In the genomic region with DNA sequence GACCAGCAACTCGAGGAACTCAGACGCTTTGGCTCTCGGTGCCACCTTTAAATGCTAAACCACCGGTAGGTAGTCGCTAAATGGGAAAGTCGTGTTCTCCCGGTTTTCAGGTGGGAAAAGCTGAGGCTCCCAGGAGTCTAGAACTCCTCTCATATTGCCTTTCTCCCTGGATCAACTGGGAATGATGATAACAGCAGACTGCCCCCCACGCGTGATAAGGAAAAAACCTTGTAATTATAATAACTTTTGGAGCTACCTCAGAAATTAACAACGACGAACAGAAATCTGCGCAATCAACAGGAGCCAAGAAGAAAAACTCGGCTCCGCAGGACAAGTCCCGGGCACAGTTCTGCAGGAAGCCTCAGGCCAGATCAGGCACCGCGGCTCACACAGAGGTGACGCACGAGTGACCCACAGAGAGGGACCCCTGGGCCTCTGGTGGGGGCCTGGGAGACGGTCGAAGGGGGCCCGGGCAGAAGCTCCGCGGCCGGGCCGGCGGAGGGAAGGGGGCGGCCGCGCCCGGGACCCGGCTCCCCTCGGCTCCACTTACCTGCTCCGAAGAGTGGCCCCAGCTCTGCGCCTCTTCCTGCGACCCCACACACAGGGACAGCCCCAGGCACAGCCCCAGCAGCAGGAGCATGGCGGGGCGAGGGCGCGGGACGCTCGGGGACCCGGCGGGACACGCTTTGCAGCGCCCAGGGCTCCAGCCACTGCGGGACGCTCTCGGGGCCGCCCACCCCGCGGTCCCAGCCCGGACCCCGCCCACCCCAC, we compare ENCODE assay signal across 9 cellular contexts. TPM values are rescaled to one million over a fixed set of nuclear protein-coding genes. Genes with fewer than 3 reads are reported as not detected.
DNase-seq lines count a peak whose midpoint lies in the region; ATAC-seq and TF ChIP-seq lines count a peak whose summit lies in the region.
"Had no signal": no experiment of that assay in that cellular context is flagged by ENCODE, and none has a peak within 500 bp of the region (broad histone marks: within the 10 kb centered on the region; RNA-seq: fewer than 3 reads in every experiment).

A gene (minus strand): TSS at position 714 of the 771 bp plus-strand sequence. CDS start 74 bp downstream, at position 640.

- peak; percentile 24 for ATAC-seq in CD8-positive, alpha-beta T cell
- ATAC-seq in heart right ventricle (peak; percentile 36 to 64 (median 50)), GM18498 (IDR thresholded peaks at IDR 0.05; ENCODE audit: unreplicated experiment) (no peak), HG02870 (IDR thresholded peaks at IDR 0.05; ENCODE audit: unreplicated experiment) (no peak), HG02840 (IDR thresholded peaks at IDR 0.05; ENCODE audit: low FRiP score, unreplicated experiment) (no peak), GM21723 (IDR thresholded peaks at IDR 0.05; ENCODE audit: unreplicated experiment) (no peak)

- no peak for TF ChIP-seq CTCF in CD8-positive, alpha-beta T cell (IDR thresholded peaks at IDR 0.05)
- TF ChIP-seq CTCF in heart right ventricle (IDR thresholded peaks at IDR 0.05), result no peak

- H3K27me3 Mint-ChIP-seq in CD8-positive, alpha-beta T cell (ENCODE audit: low read depth), result peaks cover 48% of the 10 kb centered on the region
- H3K27me3 Mint-ChIP-seq in activated CD4-positive, alpha-beta memory T cell treated with anti-CD3 and anti-CD28 coated beads for 36 hours, result peaks cover 37% of the 10 kb centered on the region

- no peaks in the 10 kb centered on the region for H3K9me3 ChIP-seq in CD8-positive, alpha-beta T cell (ENCODE audit: low read length)
- H3K9me3 ChIP-seq in heart right ventricle (no peaks in the 10 kb centered on the region), trophoblast cell (ENCODE audit: insufficient read depth, low read depth, low read length) (no peaks in the 10 kb centered on the region)

- peak within 1 kb of the TSS; percentile 87 for H3K4me2 ChIP-seq in trophoblast cell (ENCODE audit: low read length)

- peak within 1 kb of the TSS; percentile 43 for H2AFZ ChIP-seq in trophoblast cell (ENCODE audit: insufficient read depth, low read length, poor library complexity)

- no peak within 1 kb of the TSS for H2BK12ac ChIP-seq in trophoblast cell (ENCODE audit: low read length)

- H4K8ac ChIP-seq in trophoblast cell (ENCODE audit: low read depth, low read length), result peak within 1 kb of the TSS; percentile 17

- no peaks in the 10 kb centered on the region for H3K36me3 Mint-ChIP-seq in CD8-positive, alpha-beta T cell
- H3K36me3 Mint-ChIP-seq in activated CD4-positive, alpha-beta memory T cell treated with anti-CD3 and anti-CD28 coated beads for 36 hours, result no peaks in the 10 kb centered on the region

- intact Hi-C loops in CD8-positive, alpha-beta T cell (cut with DNase I, micrococcal nuclease), result no loop called here
- intact Hi-C loops in activated CD4-positive, alpha-beta memory T cell treated with anti-CD3 and anti-CD28 coated beads for 36 hours (cut with micrococcal nuclease), result no loop called here
- intact Hi-C loops in heart right ventricle (cut with DNase I), result no loop called here

- H3K4me1 ChIP-seq in CD8-positive, alpha-beta T cell (ENCODE audit: insufficient read depth, low read length), result peaks cover 11% of the 10 kb centered on the region
- peaks cover 0 to 30% (median 13%) of the 10 kb centered on the region in 9 donors for H3K4me1 ChIP-seq in heart right ventricle
- H3K4me1 ChIP-seq in trophoblast cell (ENCODE audit: control insufficient read depth in 1 of 2, insufficient read depth in 2 of 2, low read length in 2 of 2), result peaks cover 0 to 7% of the 10 kb centered on the region in 2 experiments

- H3K79me2 ChIP-seq in trophoblast cell (ENCODE audit: control insufficient read depth, insufficient read depth, low read length, poor library complexity), result no peaks in the 10 kb centered on the region

- H3K79me1 ChIP-seq in trophoblast cell (ENCODE audit: low read length), result peaks cover 3% of the 10 kb centered on the region

- no peak within 1 kb of the TSS for H2BK5ac ChIP-seq in trophoblast cell (ENCODE audit: low read depth, low read length, poor library complexity)

- no peaks in the 10 kb centered on the region for H3K9me3 Mint-ChIP-seq in CD8-positive, alpha-beta T cell
- no peaks in the 10 kb centered on the region for H3K9me3 Mint-ChIP-seq in activated CD4-positive, alpha-beta memory T cell treated with anti-CD3 and anti-CD28 coated beads for 36 hours

- peak within 1 kb of the TSS; percentile 15 for H3K4me3 ChIP-seq in CD8-positive, alpha-beta T cell (ENCODE audit: low read depth, low read length)
- H3K4me3 ChIP-seq in heart right ventricle, result peak within 1 kb of the TSS; percentile 50 to 83 (median 72)
- H3K4me3 ChIP-seq in trophoblast cell (ENCODE audit: low read depth, low read length), result peak within 1 kb of the TSS; percentile 71

- H4K12ac ChIP-seq in trophoblast cell (ENCODE audit: low read depth, low read length), result no peak within 1 kb of the TSS

- no peak within 1 kb of the TSS for H3K23ac ChIP-seq in trophoblast cell (ENCODE audit: low read length)

- H3K9ac ChIP-seq in trophoblast cell (ENCODE audit: low read length), result no peak within 1 kb of the TSS

- H3K4me1 Mint-ChIP-seq in CD8-positive, alpha-beta T cell (ENCODE audit: low read depth), result peaks cover 18% of the 10 kb centered on the region
- peaks cover 12% of the 10 kb centered on the region for H3K4me1 Mint-ChIP-seq in activated CD4-positive, alpha-beta memory T cell treated with anti-CD3 and anti-CD28 coated beads for 36 hours (ENCODE audit: low read depth)

- no peak within 1 kb of the TSS for H3K27ac Mint-ChIP-seq in CD8-positive, alpha-beta T cell
- no peak within 1 kb of the TSS for H3K27ac Mint-ChIP-seq in activated CD4-positive, alpha-beta memory T cell treated with anti-CD3 and anti-CD28 coated beads for 36 hours

- H3K4me3 Mint-ChIP-seq in CD8-positive, alpha-beta T cell, result peak within 1 kb of the TSS; percentile 80
- H3K4me3 Mint-ChIP-seq in activated CD4-positive, alpha-beta memory T cell treated with anti-CD3 and anti-CD28 coated beads for 36 hours, result peak within 1 kb of the TSS; percentile 52

- H3K4ac ChIP-seq in trophoblast cell (ENCODE audit: low read depth, low read length), result no peak within 1 kb of the TSS

- DNase-seq in CD8-positive, alpha-beta T cell, result peak in 1 of 7 experiments; percentile 6
- DNase-seq in activated CD4-positive, alpha-beta memory T cell treated with anti-CD3 and anti-CD28 coated beads for 36 hours, result peak; percentile 10
- peak in 1 of 2 donors; percentile 35 for DNase-seq in heart right ventricle
- peak; percentile 36 to 49 for DNase-seq in trophoblast cell

- H4K91ac ChIP-seq in trophoblast cell (ENCODE audit: low read depth, low read length), result no peak within 1 kb of the TSS

- WGBS in heart right ventricle, 2 donors, result 1% methylated on average over 44 to 54 of the region's 54 CpGs
- no CpG with 5 or more reads among the region's 54 CpGs for WGBS in trophoblast cell (ENCODE audit: extremely low coverage, insufficient coverage, insufficient read length)

- peak within 1 kb of the TSS; percentile 14 for H3K14ac ChIP-seq in trophoblast cell (ENCODE audit: low read length)

- no peak within 1 kb of the TSS for H3K27ac ChIP-seq in CD8-positive, alpha-beta T cell (ENCODE audit: low read depth, low read length)
- H3K27ac ChIP-seq in heart right ventricle, result peak within 1 kb of the TSS in 6 of 10 donors; percentile 42 to 78 (median 60)
- no peak within 1 kb of the TSS for H3K27ac ChIP-seq in trophoblast cell (ENCODE audit: low read depth, low read length)

- CTCF ChIA-PET in CD8-positive, alpha-beta T cell (lab: Charles Lee), result interaction anchor here (1.9 kb wide), 1 partner anchor 20 kb away, joined by 5 read pairs; no protein-coding TSS in a partner anchor
- CTCF ChIA-PET in activated CD4-positive, alpha-beta memory T cell treated with anti-CD3 and anti-CD28 coated beads for 36 hours (lab: Charles Lee), result interaction anchor here (1.3 kb wide), 1 partner anchor 20 kb away, joined by 3 read pairs; no protein-coding TSS in a partner anchor

- no peak within 1 kb of the TSS for H2AK5ac ChIP-seq in trophoblast cell (ENCODE audit: low read length)

- peaks cover 12% of the 10 kb centered on the region for H3K27me3 ChIP-seq in CD8-positive, alpha-beta T cell (ENCODE audit: insufficient read depth, low read length)
- H3K27me3 ChIP-seq in heart right ventricle (peaks cover 0 to 81% (median 40%) of the 10 kb centered on the region in 7 donors), trophoblast cell (ENCODE audit: insufficient read depth, low read length) (peaks cover 10% of the 10 kb centered on the region)

- no peak within 1 kb of the TSS for H2BK120ac ChIP-seq in trophoblast cell (ENCODE audit: insufficient read depth, low read length, poor library complexity)

- POLR2A ChIA-PET in CD8-positive, alpha-beta T cell (lab: Charles Lee), result interaction anchor here (0.5 to 0.6 kb wide), 2 partner anchors 124 to 796 kb away, joined by 3 read pairs; no protein-coding TSS in a partner anchor
- POLR2A ChIA-PET in activated CD4-positive, alpha-beta memory T cell treated with anti-CD3 and anti-CD28 coated beads for 36 hours (lab: Charles Lee), result no interaction called here

- H3K18ac ChIP-seq in trophoblast cell (ENCODE audit: low read length), result peak within 1 kb of the TSS; percentile 72

- H3K36me3 ChIP-seq in CD8-positive, alpha-beta T cell (ENCODE audit: insufficient read depth, low read length), result no peaks in the 10 kb centered on the region
- H3K36me3 ChIP-seq in heart right ventricle (no peaks in the 10 kb centered on the region), trophoblast cell (ENCODE audit: control insufficient read depth in 1 of 2, insufficient read depth in 2 of 2, low read length in 2 of 2) (no peaks in the 10 kb centered on the region)

RNA-seq across cellular contexts. Expression of the gene that starts here (rescaled TPM):
- total RNA-seq in CD8-positive, alpha-beta T cell, result not detected
- total RNA-seq in activated CD4-positive, alpha-beta memory T cell treated with anti-CD3 and anti-CD28 coated beads for 36 hours, result not detected
- total RNA-seq in heart right ventricle, result 10 to 100 TPM in 7 of 10 donors, 1 to 10 TPM in 3; 5.8 to 21.3 (median 13.6) TPM
- polyA plus RNA-seq in heart right ventricle, result 1 to 10 TPM; 2.8 to 4.2 TPM
- 13.5 and 14.4 TPM in 2 replicates for polyA plus RNA-seq in trophoblast cell (2013)
- total RNA-seq: myocyte had no signal

Comparison
In these comparisons a context has a peak if more than half of its experiments do, and no peak if none do; other contexts are left out.
1. RNA of the gene that starts here (total RNA-seq): 5.8 to 21.3 TPM in heart right ventricle; not detected in activated CD4-positive, alpha-beta memory T cell treated with anti-CD3 and anti-CD28 coated beads for 36 hours and not detected in CD8-positive, alpha-beta T cell; every median in the first group is over 4 times any median in the second.
2. Peak in ATAC-seq and H3K4me3 ChIP-seq in CD8-positive, alpha-beta T cell; RNA of the gene not detected or under 1 TPM.
3. Peak in DNase-seq in activated CD4-positive, alpha-beta memory T cell treated with anti-CD3 and anti-CD28 coated beads for 36 hours; RNA of the gene not detected or under 1 TPM.
4. ATAC-seq: peak in heart right ventricle (8 of 8); none in GM18498 (single experiment), HG02870 (single experiment), HG02840 (single experiment) and GM21723 (single experiment).
5. H3K27ac ChIP-seq: peak in heart right ventricle (6 of 10); none in CD8-positive, alpha-beta T cell (single experiment) and trophoblast cell (single experiment).
6. H3K4me3 ChIP-seq: peak in every context shown above with its lines; median percentile 72 in heart right ventricle; 71 in trophoblast cell; 15 in CD8-positive, alpha-beta T cell.